ENCODE assay signal across 1 cellular context in genomic region chr1:52553372-52554266, GRCh38.
A peak's percentile ranks its signal among the peaks of the same experiment; 100 is the strongest.
TF ChIP-seq lines count a peak whose summit lies in the region.

No MANE protein-coding gene starts in this region.

TF ChIP-seq in HepG2, 621 proteins besides CTCF, POLR2A, EP300 and RAD21 (continued from another document and continues in another):
- TF ChIP-seq ZNF83 (CRISPR knock-in tag; IDR thresholded peaks at IDR 0.05; ENCODE audit: borderline replicate concordance) (0 out of 2 replicates have a peak, but pooled peaks have one; percentile 49), ZNF232 (CRISPR knock-in tag; IDR thresholded peaks at IDR 0.05; ENCODE audit: borderline replicate concordance) (0 out of 2 replicates have a peak, but pooled peaks have one; percentile 26), KLF12 (CRISPR knock-in tag; IDR thresholded peaks at IDR 0.05; ENCODE audit: borderline replicate concordance) (peak; percentile 95), RXRB (CRISPR knock-in tag; IDR thresholded peaks at IDR 0.05; ENCODE audit: borderline replicate concordance) (0 out of 2 replicates have a peak, but pooled peaks have one; percentile 13), ZFY (CRISPR knock-in tag; IDR thresholded peaks at IDR 0.05) (peak; percentile 89), SOX6 (IDR thresholded peaks at IDR 0.05) (no peak), SOX6 (CRISPR knock-in tag; IDR thresholded peaks at IDR 0.05) (no peak), ZNF124 (CRISPR knock-in tag; IDR thresholded peaks at IDR 0.05) (peak; percentile 63; the same call in 1 of the 2 replicates), SP5 (CRISPR knock-in tag; IDR thresholded peaks at IDR 0.05; ENCODE audit: borderline replicate concordance, low read depth) (peak; percentile 59; the same call in 1 of the 2 replicates), KMT2B (CRISPR knock-in tag; IDR thresholded peaks at IDR 0.05) (peak; percentile 62), ZBTB44 (CRISPR knock-in tag; IDR thresholded peaks at IDR 0.05) (no peak), ZBTB40 (IDR thresholded peaks at IDR 0.05) (no peak), ZBTB40 (CRISPR knock-in tag; IDR thresholded peaks at IDR 0.05) (peak; percentile 78), ZMYM2 (CRISPR knock-in tag; IDR thresholded peaks at IDR 0.05) (no peak), PHF8 (CRISPR knock-in tag; IDR thresholded peaks at IDR 0.05) (peak; percentile 90), NCOA2 (CRISPR knock-in tag; IDR thresholded peaks at IDR 0.05) (peak; percentile 46; the same call in 1 of the 2 replicates), SIN3A (IDR thresholded peaks at IDR 0.05; ENCODE audit: borderline replicate concordance, low read depth, low read length) (peak; percentile 34; the same call in 1 of the 2 replicates), NONO (IDR thresholded peaks at IDR 0.05) (no peak), NONO (CRISPR knock-in tag; conservative IDR thresholded peaks at IDR 0.05) (0 out of 2 replicates have a peak, but pooled peaks have one; percentile 16), MAFK (conservative IDR thresholded peaks at IDR 0.05 in 1 of 2, IDR thresholded peaks at IDR 0.05 in 1 of 2; ENCODE audit: low read length in 2 of 2) (no peak), ZNF761 (CRISPR knock-in tag; conservative IDR thresholded peaks at IDR 0.05) (peak; percentile 75; the same call in 1 of the 2 replicates), ZXDC (CRISPR knock-in tag; IDR thresholded peaks at IDR 0.05) (0 out of 2 replicates have a peak, but pooled peaks have one; percentile 59), ZSCAN29 (CRISPR knock-in tag; conservative IDR thresholded peaks at IDR 0.05) (0 out of 2 replicates have a peak, but pooled peaks have one; percentile 2), IRX3 (CRISPR knock-in tag; IDR thresholded peaks at IDR 0.05; ENCODE audit: borderline replicate concordance, low read depth) (no peak), FOXJ3 (CRISPR knock-in tag; IDR thresholded peaks at IDR 0.05; ENCODE audit: borderline replicate concordance) (no peak), IRF9 (CRISPR knock-in tag; IDR thresholded peaks at IDR 0.05; ENCODE audit: borderline replicate concordance) (0 out of 2 replicates have a peak, but pooled peaks have one; percentile 39), PCBP1 (IDR thresholded peaks at IDR 0.05; ENCODE audit: borderline replicate concordance, low read depth, low read length) (0 out of 2 replicates have a peak, but pooled peaks have one; percentile 9), HMG20A (CRISPR knock-in tag; IDR thresholded peaks at IDR 0.05; ENCODE audit: borderline replicate concordance) (no peak), ZBTB38 (CRISPR knock-in tag; IDR thresholded peaks at IDR 0.05) (peak; percentile 10; the same call in 1 of the 2 replicates), NFATC3 (CRISPR knock-in tag; IDR thresholded peaks at IDR 0.05) (peak; percentile 39; the same call in 1 of the 2 replicates), GATAD2A (CRISPR knock-in tag; IDR thresholded peaks at IDR 0.05) (peak; percentile 50; the same call in 1 of the 2 replicates), KDM4B (CRISPR knock-in tag; IDR thresholded peaks at IDR 0.05) (peak; percentile 27; the same call in 1 of the 2 replicates), ZNF782 (CRISPR knock-in tag; IDR thresholded peaks at IDR 0.05; ENCODE audit: borderline replicate concordance) (0 out of 2 replicates have a peak, but pooled peaks have one; percentile 54), TBX2 (CRISPR knock-in tag; IDR thresholded peaks at IDR 0.05; ENCODE audit: borderline replicate concordance) (0 out of 2 replicates have a peak, but pooled peaks have one; percentile 31), ZNF773 (CRISPR knock-in tag; IDR thresholded peaks at IDR 0.05; ENCODE audit: borderline replicate concordance) (peak; percentile 82; the same call in 1 of the 2 replicates), KLF11 (CRISPR knock-in tag; IDR thresholded peaks at IDR 0.05) (0 out of 2 replicates have a peak, but pooled peaks have one; percentile 57), ZNF687 (CRISPR knock-in tag; IDR thresholded peaks at IDR 0.05) (peak; percentile 63), ATF3 (CRISPR knock-in tag; IDR thresholded peaks at IDR 0.05) (0 out of 2 replicates have a peak, but pooled peaks have one; percentile 25), ZNF777 (CRISPR knock-in tag; IDR thresholded peaks at IDR 0.05) (peak; percentile 34; the same call in 1 of the 2 replicates), ARNT (IDR thresholded peaks at IDR 0.05) (no peak), ZNF564 (CRISPR knock-in tag; IDR thresholded peaks at IDR 0.05) (no peak), NFRKB (IDR thresholded peaks at IDR 0.05) (no peak), SALL1 (CRISPR knock-in tag; IDR thresholded peaks at IDR 0.05) (peak; percentile 85), ZNF766 (CRISPR knock-in tag; IDR thresholded peaks at IDR 0.05; ENCODE audit: borderline replicate concordance) (peak; percentile 70; the same call in 1 of the 2 replicates), ZSCAN20 (CRISPR knock-in tag; IDR thresholded peaks at IDR 0.05; ENCODE audit: borderline replicate concordance) (peak; percentile 91; the same call in 1 of the 2 replicates)
